Comparison of ENCODE assay signal across 22 cellular contexts in genomic region chr17:2784864-2785263, GRCh38. TPM values are rescaled to one million over a fixed set of nuclear protein-coding genes. Genes with fewer than 3 reads are reported as not detected.
"Had no signal": no experiment of that assay in that cellular context is flagged by ENCODE, and none has a peak within 500 bp of the region (broad histone marks: within the 10 kb centered on the region; RNA-seq: fewer than 3 reads in every experiment).

No MANE protein-coding gene starts in this region.

- DNase-seq: activated CD4-positive, alpha-beta T cell treated with anti-CD3 and anti-CD28 coated beads for 4 hours; activated CD8-positive, alpha-beta memory T cell treated with anti-CD3 and anti-CD28 coated beads, Interleukin-2, amount 50 U/mL, for 48 hours; activated CD8-positive, alpha-beta T cell treated with anti-CD3 and anti-CD28 coated beads, Interleukin-2, amount 10 ng/mL, durations not matched to agents 7 days and 5 days; activated effector memory CD4-positive, alpha-beta T cell treated with anti-CD3 and anti-CD28 coated beads, Interleukin-2, amount 50 U/mL, for 16 hours; activated naive CD4-positive, alpha-beta T cell treated with Interleukin-2 at 50 U/mL for 16 hours; activated naive CD8-positive, alpha-beta T cell treated with anti-CD3 and anti-CD28 coated beads, Interleukin-2, amount 50 U/mL, for 24 hours; activated T-cell treated with anti-CD3 and anti-CD28 coated beads, Interleukin-2, amount 50 U/mL, for 24 hours; amniotic stem cell; body of pancreas; central memory CD4-positive, alpha-beta T cell; NCI-H1105 treated with DMSO at 0.1 percent for 48 hours; NCI-H1436 treated with DMSO at 0.1 percent for 48 hours; NCI-H187; NCI-H2081; NCI-H446; NCI-H524; PC-3; SHP77 treated with DMSO at 0.1 percent for 48 hours; T-helper 17 cell had no signal

- H3K27me3 ChIP-seq: ascending aorta, body of pancreas had no signal

- H3K4me1 ChIP-seq: ascending aorta, body of pancreas had no signal

- H3K9ac ChIP-seq: KMS-11 had no signal

- H3K36me3 ChIP-seq: ascending aorta had no signal

- H3K4me2 ChIP-seq: KMS-11 had no signal

- H3K9me3 ChIP-seq: ascending aorta, body of pancreas had no signal

- H3K4me3 ChIP-seq: ascending aorta, body of pancreas had no signal

- H3K27ac ChIP-seq: ascending aorta, body of pancreas, KMS-11 had no signal

RNA-seq across cellular contexts. Expression of gene CCDC92B, which starts 35.4 kb away (rescaled TPM):
- total RNA-seq: activated CD8-positive, alpha-beta T cell treated with anti-CD3 and anti-CD28 coated beads, Interleukin-2, amount 10 ng/mL, durations not matched to agents 7 days and 5 days; ascending aorta; bronchial epithelial cell; PC-3 had no signal
